In genomic region chr6:57257911-57258541, GRCh38 we compare ENCODE assay signal across 14 cellular contexts. TPM values are rescaled to one million over a fixed set of nuclear protein-coding genes. Genes with fewer than 3 reads are reported as not detected.
DNase-seq lines count a peak whose midpoint lies in the region; ATAC-seq and TF ChIP-seq lines count a peak whose summit lies in the region.
"Had no signal": no experiment of that assay in that cellular context is flagged by ENCODE, and none has a peak within 500 bp of the region (broad histone marks: within the 10 kb centered on the region; RNA-seq: fewer than 3 reads in every experiment).

No MANE protein-coding gene starts in this region.

- no peaks in the 10 kb centered on the region for H3K36me3 Mint-ChIP-seq in activated CD4-positive, alpha-beta T cell treated with anti-CD3 and anti-CD28 coated beads, Interleukin-2, amount 10 ng/mL, durations not matched to agents 24 days and 14 days (ENCODE audit: low read depth)
- H3K36me3 Mint-ChIP-seq in endodermal cell (ENCODE audit: low read depth): no peaks in the 10 kb centered on the region

- H3K4me3 ChIP-seq in foreskin fibroblast (ENCODE audit: low read depth in 1 of 2, low read length in 2 of 2) (peak overlapping the region; percentile 25 to 40), prostate gland (no peak overlapping the region), endodermal cell (ENCODE audit: low read length) (no peak overlapping the region)
- H3K4me3 ChIP-seq: PC-9 had no signal

- WGBS in prostate gland: 47% methylated on average over 10 of the region's 10 CpGs
- WGBS in endodermal cell (ENCODE audit: insufficient coverage in 1 of 2, insufficient read length in 1 of 2), 2 experiments: 89 to 94% methylated on average over 8 to 10 of the region's 10 CpGs

- ATAC-seq in Right ventricle myocardium inferior: peak; percentile 55
- no peak for ATAC-seq in GM21528 (IDR thresholded peaks at IDR 0.05; ENCODE audit: low FRiP score, unreplicated experiment)

- H3K4me1 Mint-ChIP-seq in activated CD4-positive, alpha-beta T cell treated with anti-CD3 and anti-CD28 coated beads, Interleukin-2, amount 10 ng/mL, durations not matched to agents 24 days and 14 days: no peaks in the 10 kb centered on the region
- peaks cover 14% of the 10 kb centered on the region for H3K4me1 Mint-ChIP-seq in endodermal cell
- H3K4me1 Mint-ChIP-seq: activated B cell treated with CpG ODN at 0.5 μM for 24 hours had no signal

- intact Hi-C loops in Right ventricle myocardium inferior (cut with DNase I) (no loop called here), cardiac septum (cut with DNase I) (no loop called here), prostate gland (cut with DNase I) (loop anchor here (2.0 kb wide), 1 partner anchor 85 kb away; the partner anchor contains the start of gene BAG2)
- intact Hi-C loops in activated CD4-positive, alpha-beta T cell treated with anti-CD3 and anti-CD28 coated beads, Interleukin-2, amount 10 ng/mL, durations not matched to agents 24 days and 14 days (cut with micrococcal nuclease): no loop called here

- H3K36me3 ChIP-seq in prostate gland (no peaks in the 10 kb centered on the region), endodermal cell (ENCODE audit: control insufficient read depth, insufficient read depth, low read length) (no peaks in the 10 kb centered on the region)

- no peaks in the 10 kb centered on the region for H3K27me3 Mint-ChIP-seq in activated CD4-positive, alpha-beta T cell treated with anti-CD3 and anti-CD28 coated beads, Interleukin-2, amount 10 ng/mL, durations not matched to agents 24 days and 14 days
- H3K27me3 Mint-ChIP-seq in endodermal cell (ENCODE audit: insufficient read depth): peaks cover 4% of the 10 kb centered on the region

- TF ChIP-seq CTCF in foreskin fibroblast (IDR thresholded peaks at IDR 0.05; ENCODE audit: low read depth, low read length) (no peak), prostate gland (IDR thresholded peaks at IDR 0.05) (no peak), endodermal cell (conservative IDR thresholded peaks at IDR 0.05) (no peak)

- H3K9me3 Mint-ChIP-seq in activated CD4-positive, alpha-beta T cell treated with anti-CD3 and anti-CD28 coated beads, Interleukin-2, amount 10 ng/mL, durations not matched to agents 24 days and 14 days: no peaks in the 10 kb centered on the region
- H3K9me3 Mint-ChIP-seq in endodermal cell: no peaks in the 10 kb centered on the region
- H3K9me3 Mint-ChIP-seq: activated B cell treated with CpG ODN at 0.5 μM for 24 hours had no signal

- H3K9ac ChIP-seq in endodermal cell (ENCODE audit: extremely low read depth, low read length, poor library complexity, severe bottlenecking): no peak overlapping the region

- H3K27me3 ChIP-seq in prostate gland (replicated peaks; ENCODE audit: insufficient read depth) (no peaks in the 10 kb centered on the region), endodermal cell (ENCODE audit: control insufficient read depth, insufficient read depth, low read length, poor library complexity, severe bottlenecking) (no peaks in the 10 kb centered on the region)

- no peak overlapping the region for H3K4me3 Mint-ChIP-seq in activated CD4-positive, alpha-beta T cell treated with anti-CD3 and anti-CD28 coated beads, Interleukin-2, amount 10 ng/mL, durations not matched to agents 24 days and 14 days
- no peak overlapping the region for H3K4me3 Mint-ChIP-seq in endodermal cell
- H3K4me3 Mint-ChIP-seq: activated B cell treated with CpG ODN at 0.5 μM for 24 hours had no signal

- H3K9me3 ChIP-seq in prostate gland (no peaks in the 10 kb centered on the region), endodermal cell (ENCODE audit: control insufficient read depth, low read length) (no peaks in the 10 kb centered on the region)

- H3K4me1 ChIP-seq in prostate gland (replicated peaks) (no peaks in the 10 kb centered on the region), endodermal cell (ENCODE audit: control insufficient read depth, insufficient read depth, low read length) (peaks cover 6% of the 10 kb centered on the region)

- no peak for DNase-seq in Right ventricle myocardium inferior (ENCODE audit: missing footprints)
- DNase-seq in cardiac septum (ENCODE audit: low spot score): no peak
- DNase-seq in foreskin fibroblast: peak; percentile 76 to 87
- no peak for DNase-seq in prostate gland (ENCODE audit: low spot score)
- DNase-seq in activated CD8-positive, alpha-beta memory T cell treated with anti-CD3 and anti-CD28 coated beads, Interleukin-2, amount 50 U/mL, for 4 hours: no peak
- no peak for DNase-seq in activated CD4-positive, alpha-beta T cell treated with anti-CD3 and anti-CD28 coated beads, Interleukin-2, amount 10 ng/mL, durations not matched to agents 24 days and 14 days
- DNase-seq in endodermal cell: no peak
- DNase-seq: 8988T; activated B cell treated with CpG ODN at 0.5 μM for 24 hours; activated effector memory CD4-positive, alpha-beta T cell treated with Interleukin-2 at 50 U/mL for 16 hours; GDM1; NCI-H187; PC-9 had no signal

- H3K27ac Mint-ChIP-seq in activated CD4-positive, alpha-beta T cell treated with anti-CD3 and anti-CD28 coated beads, Interleukin-2, amount 10 ng/mL, durations not matched to agents 24 days and 14 days: no peak overlapping the region
- no peak overlapping the region for H3K27ac Mint-ChIP-seq in endodermal cell
- H3K27ac Mint-ChIP-seq: activated B cell treated with CpG ODN at 0.5 μM for 24 hours had no signal

- H3K27ac ChIP-seq in prostate gland (peak overlapping the region; percentile 63 to 66), endodermal cell (ENCODE audit: low read depth, low read length) (no peak overlapping the region)
- H3K27ac ChIP-seq: PC-9 had no signal

- TF ChIP-seq POLR2A in prostate gland (IDR thresholded peaks at IDR 0.05): no peak

RNA-seq across cellular contexts. Expression of gene RAB23, which starts 35.9 kb away (rescaled TPM):
- total RNA-seq in Right ventricle myocardium inferior (12.0 TPM), cardiac septum (19.5 TPM), prostate gland (10 to 100 TPM; 20.4 to 22.3 TPM), endodermal cell (10 to 100 TPM; 21.0 to 29.8 TPM)
- 3.0 and 4.0 TPM in 2 replicates for total RNA-seq in activated CD4-positive, alpha-beta T cell treated with anti-CD3 and anti-CD28 coated beads, Interleukin-2, amount 10 ng/mL, durations not matched to agents 24 days and 14 days
- polyA plus RNA-seq in endodermal cell (2013, experiment 1 of 2): 22.2 TPM
- polyA plus RNA-seq in endodermal cell (2013, experiment 2 of 2): 21.1 TPM

RNA-seq across cellular contexts. Expression of gene PRIM2, which starts 59.4 kb away (rescaled TPM):
- 4.2 TPM for total RNA-seq in Right ventricle myocardium inferior
- total RNA-seq in cardiac septum: 3.7 TPM
- 10 to 100 TPM; 18.5 to 28.9 TPM for total RNA-seq in prostate gland
- 37.5 and 41.3 TPM in 2 replicates for total RNA-seq in activated CD4-positive, alpha-beta T cell treated with anti-CD3 and anti-CD28 coated beads, Interleukin-2, amount 10 ng/mL, durations not matched to agents 24 days and 14 days
- 10 to 100 TPM; 30.9 to 43.1 TPM for total RNA-seq in endodermal cell
- polyA plus RNA-seq in endodermal cell (2013, experiment 1 of 2): 19.7 TPM
- 19.6 TPM for polyA plus RNA-seq in endodermal cell (2013, experiment 2 of 2)

Comparison
In these comparisons a context has a peak if more than half of its experiments do, and no peak if none do; other contexts are left out.
1. DNase-seq: peak in foreskin fibroblast (2 of 2); none in Right ventricle myocardium inferior (single experiment), cardiac septum (single experiment), prostate gland (single experiment), activated CD8-positive, alpha-beta memory T cell treated with anti-CD3 and anti-CD28 coated beads, Interleukin-2, amount 50 U/mL, for 4 hours (single experiment), activated CD4-positive, alpha-beta T cell treated with anti-CD3 and anti-CD28 coated beads, Interleukin-2, amount 10 ng/mL, durations not matched to agents 24 days and 14 days (single experiment) and endodermal cell (single experiment).
2. H3K4me3 ChIP-seq: peak in foreskin fibroblast (2 of 2); none in prostate gland (0 of 2) and endodermal cell (single experiment).